In genomic region chr2:191013617-191013875, GRCh38 we compare ENCODE assay signal across 1 cellular context.
TF ChIP-seq lines count a peak whose summit lies in the region.

No MANE protein-coding gene starts in this region.

TF ChIP-seq in SK-N-SH, 30 proteins besides CTCF, POLR2A, EP300 and RAD21 (continued from another document):
- TF ChIP-seq MAX (IDR thresholded peaks at IDR 0.05; ENCODE audit: low read depth) (no peak), TEAD4 (IDR thresholded peaks at IDR 0.05; ENCODE audit: borderline replicate concordance, insufficient read depth) (no peak), POLR2AphosphoS5 (IDR thresholded peaks at IDR 0.05; ENCODE audit: low read depth, low read length) (no peak)
